Comparison of ENCODE assay signal across 9 cellular contexts in genomic region chr15:58114388-58114787, GRCh38. TPM values are rescaled to one million over a fixed set of nuclear protein-coding genes. Genes with fewer than 3 reads are reported as not detected.
"Had no signal": no experiment of that assay in that cellular context is flagged by ENCODE, and none has a peak within 500 bp of the region (broad histone marks: within the 10 kb centered on the region; RNA-seq: fewer than 3 reads in every experiment).

No MANE protein-coding gene starts in this region.

- DNase-seq: GDM1, GF-D8 had no signal

- ATAC-seq: GM12878 had no signal

- H3K4me3 ChIP-seq: GM12878 had no signal

- FAIRE-seq: G401.6, GM12878, GM12891, GM12892, GM18507, GM19239 had no signal

RNA-seq across cellular contexts. Expression of gene AQP9, which starts 23.8 kb away (rescaled TPM):
- total RNA-seq: G401 had no signal

RNA-seq across cellular contexts. Expression of gene ALDH1A2, which starts 48.9 kb away (rescaled TPM):
- total RNA-seq: G401 had no signal
